In the genomic region with DNA sequence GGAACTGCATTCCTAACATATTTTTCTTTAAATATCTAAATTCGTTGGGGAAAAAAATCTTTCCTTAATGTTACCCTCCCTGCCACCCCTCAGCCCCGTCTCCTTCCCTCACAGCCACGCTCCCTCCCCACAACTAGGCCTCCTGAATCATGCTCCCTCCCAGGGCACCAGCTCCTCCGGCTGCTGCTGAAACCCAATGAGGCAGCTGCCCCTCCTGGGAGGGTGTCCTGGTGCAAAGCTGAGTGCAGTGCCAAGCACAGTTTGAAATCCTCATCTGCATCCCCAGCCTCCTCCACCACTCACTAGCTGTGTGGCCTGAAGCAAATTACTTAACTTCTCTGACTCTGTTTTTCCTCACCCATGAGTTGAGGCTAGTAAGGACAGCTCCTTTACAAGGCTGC, we compare ENCODE assay signal across 1 cellular context.
A peak's percentile ranks its signal among the peaks of the same experiment; 100 is the strongest.
TF ChIP-seq lines count a peak whose summit lies in the region.

No MANE protein-coding gene starts in this region.

TF ChIP-seq in H1, 55 proteins besides CTCF, POLR2A, EP300 and RAD21:
- TF ChIP-seq HDAC6 (IDR thresholded peaks at IDR 0.05; ENCODE audit: low read depth, low read length) (no peak), KDM1A (IDR thresholded peaks at IDR 0.05; ENCODE audit: borderline replicate concordance, low read length) (peak; percentile 70; the same call in 1 of the 2 replicates), SUZ12 (IDR thresholded peaks at IDR 0.05; ENCODE audit: low read length) (no peak), SIN3A (conservative IDR thresholded peaks at IDR 0.05 in 1 of 2, IDR thresholded peaks at IDR 0.05 in 1 of 2; ENCODE audit: low read depth in 1 of 2, low read length in 2 of 2) (no peak)
- TF ChIP-seq, protein P1, sequence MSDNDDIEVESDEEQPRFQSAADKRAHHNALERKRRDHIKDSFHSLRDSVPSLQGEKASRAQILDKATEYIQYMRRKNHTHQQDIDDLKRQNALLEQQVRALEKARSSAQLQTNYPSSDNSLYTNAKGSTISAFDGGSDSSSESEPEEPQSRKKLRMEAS (IDR thresholded peaks at IDR 0.05): 0 out of 2 replicates have a peak, but pooled peaks have one; percentile 24
- TF ChIP-seq, protein P2, sequence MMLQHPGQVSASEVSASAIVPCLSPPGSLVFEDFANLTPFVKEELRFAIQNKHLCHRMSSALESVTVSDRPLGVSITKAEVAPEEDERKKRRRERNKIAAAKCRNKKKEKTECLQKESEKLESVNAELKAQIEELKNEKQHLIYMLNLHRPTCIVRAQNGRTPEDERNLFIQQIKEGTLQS (IDR thresholded peaks at IDR 0.05; ENCODE audit: insufficient read depth, low read depth, low read length): no peak
